In the genomic region with DNA sequence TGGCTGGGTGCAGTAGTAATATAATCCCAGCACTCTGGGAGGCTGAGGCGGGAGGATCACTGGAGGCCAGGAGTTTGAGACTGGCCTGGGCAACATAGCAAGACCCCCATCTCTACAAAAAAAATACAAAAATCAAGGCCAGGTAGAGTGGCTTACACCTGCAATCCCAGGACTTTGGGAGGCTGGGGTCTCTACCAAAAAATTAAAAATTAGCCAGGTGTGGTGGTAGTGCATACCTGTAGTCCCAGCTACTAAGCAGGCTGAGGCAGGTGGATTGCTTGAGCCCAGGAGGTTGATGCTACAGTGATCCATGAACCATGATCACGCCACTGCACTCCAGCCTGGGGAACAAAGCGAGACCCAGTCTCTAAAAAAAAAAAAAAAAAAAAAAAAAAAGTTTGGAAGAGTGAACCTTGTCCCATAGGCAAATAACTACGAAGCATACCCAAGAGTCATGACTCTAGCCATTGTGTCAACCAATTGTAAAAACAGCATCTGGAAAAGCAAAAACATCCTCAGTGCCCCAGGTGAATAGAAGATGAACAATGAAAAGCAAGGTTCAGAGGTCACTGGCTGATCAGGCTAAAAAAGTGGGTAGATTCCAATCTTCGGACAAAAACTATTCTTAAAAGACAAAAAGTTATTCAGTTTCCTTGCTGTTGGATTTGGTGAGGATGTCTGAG, we compare ENCODE assay signal across 1 cellular context.
TF ChIP-seq lines count a peak whose summit lies in the region.

No MANE protein-coding gene starts in this region.

TF ChIP-seq in HepG2, 621 proteins besides CTCF, POLR2A, EP300 and RAD21 (continued from another document and continues in another):
- no peak for TF ChIP-seq ZNF441 (CRISPR knock-in tag; IDR thresholded peaks at IDR 0.05; ENCODE audit: borderline replicate concordance)
- no peak for TF ChIP-seq SYNCRIP (IDR thresholded peaks at IDR 0.05; ENCODE audit: insufficient read depth, low read depth, low read length)
- TF ChIP-seq, protein P1, sequence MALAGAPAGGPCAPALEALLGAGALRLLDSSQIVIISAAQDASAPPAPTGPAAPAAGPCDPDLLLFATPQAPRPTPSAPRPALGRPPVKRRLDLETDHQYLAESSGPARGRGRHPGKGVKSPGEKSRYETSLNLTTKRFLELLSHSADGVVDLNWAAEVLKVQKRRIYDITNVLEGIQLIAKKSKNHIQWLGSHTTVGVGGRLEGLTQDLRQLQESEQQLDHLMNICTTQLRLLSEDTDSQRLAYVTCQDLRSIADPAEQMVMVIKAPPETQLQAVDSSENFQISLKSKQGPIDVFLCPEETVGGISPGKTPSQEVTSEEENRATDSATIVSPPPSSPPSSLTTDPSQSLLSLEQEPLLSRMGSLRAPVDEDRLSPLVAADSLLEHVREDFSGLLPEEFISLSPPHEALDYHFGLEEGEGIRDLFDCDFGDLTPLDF (CRISPR knock-in tag; IDR thresholded peaks at IDR 0.05), result no peak
- TF ChIP-seq KDM2A (CRISPR knock-in tag; IDR thresholded peaks at IDR 0.05; ENCODE audit: borderline replicate concordance, low read depth), result no peak
- TF ChIP-seq, protein P2, sequence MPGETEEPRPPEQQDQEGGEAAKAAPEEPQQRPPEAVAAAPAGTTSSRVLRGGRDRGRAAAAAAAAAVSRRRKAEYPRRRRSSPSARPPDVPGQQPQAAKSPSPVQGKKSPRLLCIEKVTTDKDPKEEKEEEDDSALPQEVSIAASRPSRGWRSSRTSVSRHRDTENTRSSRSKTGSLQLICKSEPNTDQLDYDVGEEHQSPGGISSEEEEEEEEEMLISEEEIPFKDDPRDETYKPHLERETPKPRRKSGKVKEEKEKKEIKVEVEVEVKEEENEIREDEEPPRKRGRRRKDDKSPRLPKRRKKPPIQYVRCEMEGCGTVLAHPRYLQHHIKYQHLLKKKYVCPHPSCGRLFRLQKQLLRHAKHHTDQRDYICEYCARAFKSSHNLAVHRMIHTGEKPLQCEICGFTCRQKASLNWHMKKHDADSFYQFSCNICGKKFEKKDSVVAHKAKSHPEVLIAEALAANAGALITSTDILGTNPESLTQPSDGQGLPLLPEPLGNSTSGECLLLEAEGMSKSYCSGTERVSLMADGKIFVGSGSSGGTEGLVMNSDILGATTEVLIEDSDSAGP (CRISPR knock-in tag; IDR thresholded peaks at IDR 0.05; ENCODE audit: borderline replicate concordance), result no peak
- TF ChIP-seq TBP (CRISPR knock-in tag; IDR thresholded peaks at IDR 0.05), result no peak
- TF ChIP-seq ZNF558 (CRISPR knock-in tag; IDR thresholded peaks at IDR 0.05; ENCODE audit: borderline replicate concordance), result no peak
- no peak for TF ChIP-seq ISX (CRISPR knock-in tag; conservative IDR thresholded peaks at IDR 0.05)
- no peak for TF ChIP-seq ZNF644 (CRISPR knock-in tag; IDR thresholded peaks at IDR 0.05; ENCODE audit: low read depth)
- 0 out of 2 replicates have a peak, but pooled peaks have one; percentile 19 for TF ChIP-seq ZNF350 (CRISPR knock-in tag; IDR thresholded peaks at IDR 0.05; ENCODE audit: borderline replicate concordance, low read depth)
- TF ChIP-seq ZNF296 (CRISPR knock-in tag; conservative IDR thresholded peaks at IDR 0.05), result no peak
- TF ChIP-seq, protein P3, sequence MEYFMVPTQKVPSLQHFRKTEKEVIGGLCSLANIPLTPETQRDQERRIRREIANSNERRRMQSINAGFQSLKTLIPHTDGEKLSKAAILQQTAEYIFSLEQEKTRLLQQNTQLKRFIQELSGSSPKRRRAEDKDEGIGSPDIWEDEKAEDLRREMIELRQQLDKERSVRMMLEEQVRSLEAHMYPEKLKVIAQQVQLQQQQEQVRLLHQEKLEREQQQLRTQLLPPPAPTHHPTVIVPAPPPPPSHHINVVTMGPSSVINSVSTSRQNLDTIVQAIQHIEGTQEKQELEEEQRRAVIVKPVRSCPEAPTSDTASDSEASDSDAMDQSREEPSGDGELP (IDR thresholded peaks at IDR 0.05; ENCODE audit: borderline replicate concordance, low read depth), result peak; percentile 71
- TF ChIP-seq SATB2 (CRISPR knock-in tag; IDR thresholded peaks at IDR 0.05), result no peak
- TF ChIP-seq, protein P4, sequence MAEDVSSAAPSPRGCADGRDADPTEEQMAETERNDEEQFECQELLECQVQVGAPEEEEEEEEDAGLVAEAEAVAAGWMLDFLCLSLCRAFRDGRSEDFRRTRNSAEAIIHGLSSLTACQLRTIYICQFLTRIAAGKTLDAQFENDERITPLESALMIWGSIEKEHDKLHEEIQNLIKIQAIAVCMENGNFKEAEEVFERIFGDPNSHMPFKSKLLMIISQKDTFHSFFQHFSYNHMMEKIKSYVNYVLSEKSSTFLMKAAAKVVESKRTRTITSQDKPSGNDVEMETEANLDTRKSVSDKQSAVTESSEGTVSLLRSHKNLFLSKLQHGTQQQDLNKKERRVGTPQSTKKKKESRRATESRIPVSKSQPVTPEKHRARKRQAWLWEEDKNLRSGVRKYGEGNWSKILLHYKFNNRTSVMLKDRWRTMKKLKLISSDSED (CRISPR knock-in tag; IDR thresholded peaks at IDR 0.05), result no peak
- TF ChIP-seq, protein P5, sequence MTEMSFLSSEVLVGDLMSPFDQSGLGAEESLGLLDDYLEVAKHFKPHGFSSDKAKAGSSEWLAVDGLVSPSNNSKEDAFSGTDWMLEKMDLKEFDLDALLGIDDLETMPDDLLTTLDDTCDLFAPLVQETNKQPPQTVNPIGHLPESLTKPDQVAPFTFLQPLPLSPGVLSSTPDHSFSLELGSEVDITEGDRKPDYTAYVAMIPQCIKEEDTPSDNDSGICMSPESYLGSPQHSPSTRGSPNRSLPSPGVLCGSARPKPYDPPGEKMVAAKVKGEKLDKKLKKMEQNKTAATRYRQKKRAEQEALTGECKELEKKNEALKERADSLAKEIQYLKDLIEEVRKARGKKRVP (CRISPR knock-in tag; IDR thresholded peaks at IDR 0.05), result peak in 1 of 2 experiments; percentile 51; a peak in 1 of 4 replicates
- TF ChIP-seq JARID2 (CRISPR knock-in tag; IDR thresholded peaks at IDR 0.05; ENCODE audit: insufficient replicate concordance), result no peak
- TF ChIP-seq, protein P6, sequence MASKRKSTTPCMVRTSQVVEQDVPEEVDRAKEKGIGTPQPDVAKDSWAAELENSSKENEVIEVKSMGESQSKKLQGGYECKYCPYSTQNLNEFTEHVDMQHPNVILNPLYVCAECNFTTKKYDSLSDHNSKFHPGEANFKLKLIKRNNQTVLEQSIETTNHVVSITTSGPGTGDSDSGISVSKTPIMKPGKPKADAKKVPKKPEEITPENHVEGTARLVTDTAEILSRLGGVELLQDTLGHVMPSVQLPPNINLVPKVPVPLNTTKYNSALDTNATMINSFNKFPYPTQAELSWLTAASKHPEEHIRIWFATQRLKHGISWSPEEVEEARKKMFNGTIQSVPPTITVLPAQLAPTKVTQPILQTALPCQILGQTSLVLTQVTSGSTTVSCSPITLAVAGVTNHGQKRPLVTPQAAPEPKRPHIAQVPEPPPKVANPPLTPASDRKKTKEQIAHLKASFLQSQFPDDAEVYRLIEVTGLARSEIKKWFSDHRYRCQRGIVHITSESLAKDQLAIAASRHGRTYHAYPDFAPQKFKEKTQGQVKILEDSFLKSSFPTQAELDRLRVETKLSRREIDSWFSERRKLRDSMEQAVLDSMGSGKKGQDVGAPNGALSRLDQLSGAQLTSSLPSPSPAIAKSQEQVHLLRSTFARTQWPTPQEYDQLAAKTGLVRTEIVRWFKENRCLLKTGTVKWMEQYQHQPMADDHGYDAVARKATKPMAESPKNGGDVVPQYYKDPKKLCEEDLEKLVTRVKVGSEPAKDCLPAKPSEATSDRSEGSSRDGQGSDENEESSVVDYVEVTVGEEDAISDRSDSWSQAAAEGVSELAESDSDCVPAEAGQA (IDR thresholded peaks at IDR 0.05; ENCODE audit: low read depth), result no peak
- TF ChIP-seq, protein P6 (CRISPR knock-in tag; IDR thresholded peaks at IDR 0.05; ENCODE audit: borderline replicate concordance), result no peak; the same call in 1 of the 2 replicates
- no peak for TF ChIP-seq ZNF138 (CRISPR knock-in tag; IDR thresholded peaks at IDR 0.05; ENCODE audit: low read depth)
- TF ChIP-seq SIX4 (CRISPR knock-in tag; IDR thresholded peaks at IDR 0.05), result peak; percentile 67; the same call in 1 of the 2 replicates
- peak; percentile 63 for TF ChIP-seq FOSL2 (CRISPR knock-in tag; IDR thresholded peaks at IDR 0.05)
- TF ChIP-seq, protein P7, sequence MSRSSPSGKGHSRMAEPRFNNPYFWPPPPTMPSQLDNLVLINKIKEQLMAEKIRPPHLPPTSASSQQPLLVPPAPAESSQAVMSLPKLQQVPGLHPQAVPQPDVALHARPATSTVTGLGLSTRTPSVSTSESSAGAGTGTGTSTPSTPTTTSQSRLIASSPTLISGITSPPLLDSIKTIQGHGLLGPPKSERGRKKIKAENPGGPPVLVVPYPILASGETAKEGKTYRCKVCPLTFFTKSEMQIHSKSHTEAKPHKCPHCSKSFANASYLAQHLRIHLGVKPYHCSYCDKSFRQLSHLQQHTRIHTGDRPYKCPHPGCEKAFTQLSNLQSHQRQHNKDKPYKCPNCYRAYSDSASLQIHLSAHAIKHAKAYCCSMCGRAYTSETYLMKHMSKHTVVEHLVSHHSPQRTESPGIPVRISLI (CRISPR knock-in tag; IDR thresholded peaks at IDR 0.05; ENCODE audit: borderline replicate concordance), result peak; percentile 99
- TF ChIP-seq, protein P8, sequence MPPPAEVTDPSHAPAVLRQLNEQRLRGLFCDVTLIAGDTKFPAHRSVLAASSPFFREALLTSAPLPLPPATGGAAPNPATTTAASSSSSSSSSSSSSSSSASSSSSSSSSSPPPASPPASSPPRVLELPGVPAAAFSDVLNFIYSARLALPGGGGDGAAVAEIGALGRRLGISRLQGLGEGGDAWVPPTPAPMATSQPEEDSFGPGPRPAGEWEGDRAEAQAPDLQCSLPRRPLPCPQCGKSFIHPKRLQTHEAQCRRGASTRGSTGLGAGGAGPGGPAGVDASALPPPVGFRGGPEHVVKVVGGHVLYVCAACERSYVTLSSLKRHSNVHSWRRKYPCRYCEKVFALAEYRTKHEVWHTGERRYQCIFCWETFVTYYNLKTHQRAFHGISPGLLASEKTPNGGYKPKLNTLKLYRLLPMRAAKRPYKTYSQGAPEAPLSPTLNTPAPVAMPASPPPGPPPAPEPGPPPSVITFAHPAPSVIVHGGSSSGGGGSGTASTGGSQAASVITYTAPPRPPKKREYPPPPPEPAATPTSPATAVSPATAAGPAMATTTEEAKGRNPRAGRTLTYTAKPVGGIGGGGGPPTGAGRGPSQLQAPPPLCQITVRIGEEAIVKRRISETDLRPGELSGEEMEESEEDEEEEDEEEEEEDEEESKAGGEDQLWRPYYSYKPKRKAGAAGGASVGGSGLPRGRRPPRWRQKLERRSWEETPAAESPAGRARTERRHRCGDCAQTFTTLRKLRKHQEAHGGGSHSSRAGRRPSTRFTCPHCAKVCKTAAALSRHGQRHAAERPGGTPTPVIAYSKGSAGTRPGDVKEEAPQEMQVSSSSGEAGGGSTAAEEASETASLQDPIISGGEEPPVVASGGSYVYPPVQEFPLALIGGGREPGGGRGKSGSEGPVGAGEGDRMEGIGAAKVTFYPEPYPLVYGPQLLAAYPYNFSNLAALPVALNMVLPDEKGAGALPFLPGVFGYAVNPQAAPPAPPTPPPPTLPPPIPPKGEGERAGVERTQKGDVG (CRISPR knock-in tag; IDR thresholded peaks at IDR 0.05; ENCODE audit: borderline replicate concordance), result no peak
- TF ChIP-seq, protein P9, sequence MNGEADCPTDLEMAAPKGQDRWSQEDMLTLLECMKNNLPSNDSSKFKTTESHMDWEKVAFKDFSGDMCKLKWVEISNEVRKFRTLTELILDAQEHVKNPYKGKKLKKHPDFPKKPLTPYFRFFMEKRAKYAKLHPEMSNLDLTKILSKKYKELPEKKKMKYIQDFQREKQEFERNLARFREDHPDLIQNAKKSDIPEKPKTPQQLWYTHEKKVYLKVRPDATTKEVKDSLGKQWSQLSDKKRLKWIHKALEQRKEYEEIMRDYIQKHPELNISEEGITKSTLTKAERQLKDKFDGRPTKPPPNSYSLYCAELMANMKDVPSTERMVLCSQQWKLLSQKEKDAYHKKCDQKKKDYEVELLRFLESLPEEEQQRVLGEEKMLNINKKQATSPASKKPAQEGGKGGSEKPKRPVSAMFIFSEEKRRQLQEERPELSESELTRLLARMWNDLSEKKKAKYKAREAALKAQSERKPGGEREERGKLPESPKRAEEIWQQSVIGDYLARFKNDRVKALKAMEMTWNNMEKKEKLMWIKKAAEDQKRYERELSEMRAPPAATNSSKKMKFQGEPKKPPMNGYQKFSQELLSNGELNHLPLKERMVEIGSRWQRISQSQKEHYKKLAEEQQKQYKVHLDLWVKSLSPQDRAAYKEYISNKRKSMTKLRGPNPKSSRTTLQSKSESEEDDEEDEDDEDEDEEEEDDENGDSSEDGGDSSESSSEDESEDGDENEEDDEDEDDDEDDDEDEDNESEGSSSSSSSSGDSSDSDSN (CRISPR knock-in tag; IDR thresholded peaks at IDR 0.05), result no peak
- TF ChIP-seq AGO1 (IDR thresholded peaks at IDR 0.05; ENCODE audit: low read depth, low read length, poor library complexity, severe bottlenecking), result no peak
- TF ChIP-seq ZNF33A (CRISPR knock-in tag; IDR thresholded peaks at IDR 0.05; ENCODE audit: borderline replicate concordance), result no peak
- TF ChIP-seq REL (CRISPR knock-in tag; conservative IDR thresholded peaks at IDR 0.05), result no peak
- no peak; the same call in 1 of the 2 replicates for TF ChIP-seq ZSCAN29 (CRISPR knock-in tag; conservative IDR thresholded peaks at IDR 0.05)
- TF ChIP-seq ZNF776 (CRISPR knock-in tag; IDR thresholded peaks at IDR 0.05), result no peak
- TF ChIP-seq KAT2B (IDR thresholded peaks at IDR 0.05; ENCODE audit: borderline replicate concordance, low read depth, low read length), result no peak
- no peak for TF ChIP-seq CBX2 (IDR thresholded peaks at IDR 0.05; ENCODE audit: low read depth, low read length)
- TF ChIP-seq CBX2 (CRISPR knock-in tag; IDR thresholded peaks at IDR 0.05; ENCODE audit: low read depth), result no peak
- TF ChIP-seq ZZZ3 (CRISPR knock-in tag; IDR thresholded peaks at IDR 0.05; ENCODE audit: borderline replicate concordance), result no peak
- TF ChIP-seq, protein P10, sequence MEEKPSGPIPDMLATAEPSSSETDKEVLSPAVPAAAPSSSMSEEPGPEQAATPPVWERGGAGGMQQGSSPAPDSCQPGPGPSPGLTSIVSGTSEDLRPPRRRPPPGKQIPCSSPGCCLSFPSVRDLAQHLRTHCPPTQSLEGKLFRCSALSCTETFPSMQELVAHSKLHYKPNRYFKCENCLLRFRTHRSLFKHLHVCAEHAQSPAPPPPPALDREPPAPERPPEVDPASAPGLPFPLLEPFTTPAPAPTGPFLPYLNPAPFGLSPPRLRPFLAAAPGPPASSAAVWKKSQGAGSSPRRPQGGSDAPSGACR (CRISPR knock-in tag; IDR thresholded peaks at IDR 0.05), result peak; percentile 21; the same call in 1 of the 2 replicates
- TF ChIP-seq AGO2 (optimal IDR thresholded peaks at IDR 0.05; ENCODE audit: low read depth, low read length), result no peak
- no peak for TF ChIP-seq SRSF9 (IDR thresholded peaks at IDR 0.05; ENCODE audit: borderline replicate concordance, insufficient read depth, low read depth, low read length, poor library complexity, severe bottlenecking)
